ENCODE assay signal across 1 cellular context in the genomic region with DNA sequence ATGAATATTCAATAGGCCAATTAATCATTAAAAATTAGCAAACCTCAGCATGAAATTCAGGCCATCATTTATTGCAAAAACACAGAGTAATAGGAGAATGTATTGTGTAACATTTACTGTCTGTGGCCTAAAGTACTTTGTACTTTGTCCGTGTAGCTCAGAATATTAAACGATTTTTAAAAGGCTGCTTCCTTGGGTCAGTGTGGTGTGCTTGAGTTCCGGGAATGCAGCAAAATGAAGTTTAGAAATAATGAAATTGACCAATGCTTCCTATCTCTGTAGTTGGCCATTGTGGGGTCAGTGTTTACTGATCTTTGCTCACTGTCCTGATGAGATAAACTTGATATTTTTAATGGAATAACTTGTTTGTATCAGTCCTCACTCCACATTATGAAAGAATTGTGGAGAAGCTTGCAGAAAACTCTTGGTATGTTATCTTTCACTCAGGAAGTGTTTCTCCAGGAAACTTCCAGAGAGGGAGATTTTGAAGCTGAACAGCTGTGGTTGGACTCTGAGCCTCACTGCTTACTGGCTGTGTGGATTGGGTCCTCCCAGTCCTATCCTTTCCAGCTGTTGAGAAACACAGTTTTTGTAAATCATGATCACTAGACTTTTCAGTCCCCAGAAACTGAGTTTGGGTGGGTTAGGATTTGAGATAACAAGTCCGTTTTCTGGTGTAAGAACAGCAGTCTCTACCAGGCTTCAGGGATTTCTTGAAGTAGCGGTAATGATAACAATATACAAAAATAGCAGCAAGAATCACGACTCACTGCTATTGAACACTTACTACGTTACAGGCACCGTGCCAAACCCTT.
TF ChIP-seq lines count a peak whose summit lies in the region.

No MANE protein-coding gene starts in this region.

TF ChIP-seq in HepG2, 621 proteins besides CTCF, POLR2A, EP300 and RAD21 (continued from another document and continues in another):
- TF ChIP-seq ZNF251 (CRISPR knock-in tag; IDR thresholded peaks at IDR 0.05), result no peak
- peak in 1 of 2 experiments; percentile 38; a peak in 1 of 4 replicates for TF ChIP-seq ATF4 (CRISPR knock-in tag; IDR thresholded peaks at IDR 0.05)
- no peak for TF ChIP-seq ZNF432 (CRISPR knock-in tag; IDR thresholded peaks at IDR 0.05; ENCODE audit: borderline replicate concordance)
- no peak for TF ChIP-seq TAF15 (IDR thresholded peaks at IDR 0.05; ENCODE audit: low read depth, low read length, poor library complexity, severe bottlenecking)
- TF ChIP-seq, protein P1, sequence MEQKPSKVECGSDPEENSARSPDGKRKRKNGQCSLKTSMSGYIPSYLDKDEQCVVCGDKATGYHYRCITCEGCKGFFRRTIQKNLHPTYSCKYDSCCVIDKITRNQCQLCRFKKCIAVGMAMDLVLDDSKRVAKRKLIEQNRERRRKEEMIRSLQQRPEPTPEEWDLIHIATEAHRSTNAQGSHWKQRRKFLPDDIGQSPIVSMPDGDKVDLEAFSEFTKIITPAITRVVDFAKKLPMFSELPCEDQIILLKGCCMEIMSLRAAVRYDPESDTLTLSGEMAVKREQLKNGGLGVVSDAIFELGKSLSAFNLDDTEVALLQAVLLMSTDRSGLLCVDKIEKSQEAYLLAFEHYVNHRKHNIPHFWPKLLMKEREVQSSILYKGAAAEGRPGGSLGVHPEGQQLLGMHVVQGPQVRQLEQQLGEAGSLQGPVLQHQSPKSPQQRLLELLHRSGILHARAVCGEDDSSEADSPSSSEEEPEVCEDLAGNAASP (CRISPR knock-in tag; IDR thresholded peaks at IDR 0.05; ENCODE audit: borderline replicate concordance), result peak; percentile 27; the same call in 1 of the 2 replicates
- TF ChIP-seq, protein P2, sequence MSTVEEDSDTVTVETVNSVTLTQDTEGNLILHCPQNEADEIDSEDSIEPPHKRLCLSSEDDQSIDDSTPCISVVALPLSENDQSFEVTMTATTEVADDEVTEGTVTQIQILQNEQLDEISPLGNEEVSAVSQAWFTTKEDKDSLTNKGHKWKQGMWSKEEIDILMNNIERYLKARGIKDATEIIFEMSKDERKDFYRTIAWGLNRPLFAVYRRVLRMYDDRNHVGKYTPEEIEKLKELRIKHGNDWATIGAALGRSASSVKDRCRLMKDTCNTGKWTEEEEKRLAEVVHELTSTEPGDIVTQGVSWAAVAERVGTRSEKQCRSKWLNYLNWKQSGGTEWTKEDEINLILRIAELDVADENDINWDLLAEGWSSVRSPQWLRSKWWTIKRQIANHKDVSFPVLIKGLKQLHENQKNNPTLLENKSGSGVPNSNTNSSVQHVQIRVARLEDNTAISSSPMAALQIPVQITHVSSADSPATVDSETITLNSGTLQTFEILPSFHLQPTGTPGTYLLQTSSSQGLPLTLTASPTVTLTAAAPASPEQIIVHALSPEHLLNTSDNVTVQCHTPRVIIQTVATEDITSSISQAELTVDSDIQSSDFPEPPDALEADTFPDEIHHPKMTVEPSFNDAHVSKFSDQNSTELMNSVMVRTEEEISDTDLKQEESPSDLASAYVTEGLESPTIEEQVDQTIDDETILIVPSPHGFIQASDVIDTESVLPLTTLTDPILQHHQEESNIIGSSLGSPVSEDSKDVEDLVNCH (CRISPR knock-in tag; IDR thresholded peaks at IDR 0.05), result no peak
- no peak for TF ChIP-seq ZNF589 (CRISPR knock-in tag; conservative IDR thresholded peaks at IDR 0.05)
- peak; percentile 62 for TF ChIP-seq NFIC (IDR thresholded peaks at IDR 0.05; ENCODE audit: low read length)
- no peak for TF ChIP-seq CHD2 (IDR thresholded peaks at IDR 0.05; ENCODE audit: low read depth, low read length)
- TF ChIP-seq BHLHE40 (IDR thresholded peaks at IDR 0.05; ENCODE audit: low read length), result no peak
- TF ChIP-seq BATF2 (CRISPR knock-in tag; IDR thresholded peaks at IDR 0.05), result no peak
- TF ChIP-seq AHR (CRISPR knock-in tag; IDR thresholded peaks at IDR 0.05), result no peak
- no peak for TF ChIP-seq ZBTB44 (CRISPR knock-in tag; IDR thresholded peaks at IDR 0.05)
- TF ChIP-seq SP2 (CRISPR knock-in tag; IDR thresholded peaks at IDR 0.05), result no peak
- TF ChIP-seq ZKSCAN1 (IDR thresholded peaks at IDR 0.05; ENCODE audit: low read length), result no peak
- TF ChIP-seq KAT7 (CRISPR knock-in tag; IDR thresholded peaks at IDR 0.05; ENCODE audit: borderline replicate concordance), result no peak
- no peak for TF ChIP-seq ZSCAN9 (CRISPR knock-in tag; IDR thresholded peaks at IDR 0.05; ENCODE audit: borderline replicate concordance)
- no peak for TF ChIP-seq ZSCAN30 (CRISPR knock-in tag; IDR thresholded peaks at IDR 0.05)
- TF ChIP-seq, protein P3, sequence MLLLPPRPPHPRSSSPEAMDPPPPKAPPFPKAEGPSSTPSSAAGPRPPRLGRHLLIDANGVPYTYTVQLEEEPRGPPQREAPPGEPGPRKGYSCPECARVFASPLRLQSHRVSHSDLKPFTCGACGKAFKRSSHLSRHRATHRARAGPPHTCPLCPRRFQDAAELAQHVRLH (CRISPR knock-in tag; IDR thresholded peaks at IDR 0.05; ENCODE audit: borderline replicate concordance, low read depth), result no peak
- TF ChIP-seq SCMH1 (CRISPR knock-in tag; IDR thresholded peaks at IDR 0.05; ENCODE audit: borderline replicate concordance), result no peak
- TF ChIP-seq RORA (CRISPR knock-in tag; IDR thresholded peaks at IDR 0.05), result no peak
- no peak for TF ChIP-seq ZNF225 (CRISPR knock-in tag; IDR thresholded peaks at IDR 0.05)
- no peak for TF ChIP-seq ZNF350 (CRISPR knock-in tag; IDR thresholded peaks at IDR 0.05; ENCODE audit: borderline replicate concordance, low read depth)
- 0 out of 2 replicates have a peak, but pooled peaks have one; percentile 28 for TF ChIP-seq TAF1 (CRISPR knock-in tag; IDR thresholded peaks at IDR 0.05)
- no peak for TF ChIP-seq ZNF598 (CRISPR knock-in tag; IDR thresholded peaks at IDR 0.05; ENCODE audit: borderline replicate concordance)
- TF ChIP-seq, protein P4, sequence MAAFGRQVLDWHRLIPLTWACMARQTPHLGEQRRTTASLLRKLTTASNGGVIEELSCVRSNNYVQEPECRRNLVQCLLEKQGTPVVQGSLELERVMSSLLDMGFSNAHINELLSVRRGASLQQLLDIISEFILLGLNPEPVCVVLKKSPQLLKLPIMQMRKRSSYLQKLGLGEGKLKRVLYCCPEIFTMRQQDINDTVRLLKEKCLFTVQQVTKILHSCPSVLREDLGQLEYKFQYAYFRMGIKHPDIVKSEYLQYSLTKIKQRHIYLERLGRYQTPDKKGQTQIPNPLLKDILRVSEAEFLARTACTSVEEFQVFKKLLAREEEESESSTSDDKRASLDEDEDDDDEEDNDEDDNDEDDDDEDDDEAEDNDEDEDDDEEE (CRISPR knock-in tag; IDR thresholded peaks at IDR 0.05), result no peak
- no peak for TF ChIP-seq ZNF205 (CRISPR knock-in tag; IDR thresholded peaks at IDR 0.05)
- TF ChIP-seq ZNF333 (CRISPR knock-in tag; IDR thresholded peaks at IDR 0.05; ENCODE audit: borderline replicate concordance), result no peak
- TF ChIP-seq, protein P5, sequence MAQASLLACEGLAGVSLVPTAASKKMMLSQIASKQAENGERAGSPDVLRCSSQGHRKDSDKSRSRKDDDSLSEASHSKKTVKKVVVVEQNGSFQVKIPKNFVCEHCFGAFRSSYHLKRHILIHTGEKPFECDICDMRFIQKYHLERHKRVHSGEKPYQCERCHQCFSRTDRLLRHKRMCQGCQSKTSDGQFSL (CRISPR knock-in tag; IDR thresholded peaks at IDR 0.05), result no peak
- TF ChIP-seq ZNF550 (CRISPR knock-in tag; IDR thresholded peaks at IDR 0.05; ENCODE audit: borderline replicate concordance), result no peak
- peak; percentile 51; the same call in 1 of the 2 replicates for TF ChIP-seq ONECUT2 (CRISPR knock-in tag; IDR thresholded peaks at IDR 0.05)
- peak; percentile 94 for TF ChIP-seq NCOR1 (IDR thresholded peaks at IDR 0.05; ENCODE audit: borderline replicate concordance, low read length)
- no peak for TF ChIP-seq CEBPZ (IDR thresholded peaks at IDR 0.05; ENCODE audit: low read length)
- TF ChIP-seq ARNT2 (CRISPR knock-in tag; IDR thresholded peaks at IDR 0.05; ENCODE audit: low read depth), result no peak
- TF ChIP-seq, protein P6, sequence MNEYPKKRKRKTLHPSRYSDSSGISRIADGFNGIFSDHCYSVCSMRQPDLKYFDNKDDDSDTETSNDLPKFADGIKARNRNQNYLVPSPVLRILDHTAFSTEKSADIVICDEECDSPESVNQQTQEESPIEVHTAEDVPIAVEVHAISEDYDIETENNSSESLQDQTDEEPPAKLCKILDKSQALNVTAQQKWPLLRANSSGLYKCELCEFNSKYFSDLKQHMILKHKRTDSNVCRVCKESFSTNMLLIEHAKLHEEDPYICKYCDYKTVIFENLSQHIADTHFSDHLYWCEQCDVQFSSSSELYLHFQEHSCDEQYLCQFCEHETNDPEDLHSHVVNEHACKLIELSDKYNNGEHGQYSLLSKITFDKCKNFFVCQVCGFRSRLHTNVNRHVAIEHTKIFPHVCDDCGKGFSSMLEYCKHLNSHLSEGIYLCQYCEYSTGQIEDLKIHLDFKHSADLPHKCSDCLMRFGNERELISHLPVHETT (CRISPR knock-in tag; conservative IDR thresholded peaks at IDR 0.05), result no peak
- TF ChIP-seq AKNA (CRISPR knock-in tag; IDR thresholded peaks at IDR 0.05; ENCODE audit: borderline replicate concordance), result no peak
- TF ChIP-seq ATM (IDR thresholded peaks at IDR 0.05; ENCODE audit: borderline replicate concordance), result no peak
